Comparison of ENCODE assay signal across 9 cellular contexts in genomic region chr12:106753526-106753925, GRCh38. TPM values are rescaled to one million over a fixed set of nuclear protein-coding genes. Genes with fewer than 3 reads are reported as not detected.
DNase-seq lines count a peak whose midpoint lies in the region; ATAC-seq lines count a peak whose summit lies in the region.
"Had no signal": no experiment of that assay in that cellular context is flagged by ENCODE, and none has a peak within 500 bp of the region (broad histone marks: within the 10 kb centered on the region; RNA-seq: fewer than 3 reads in every experiment).

No MANE protein-coding gene starts in this region.

- H3K4me3 ChIP-seq in GM23248: no peak overlapping the region
- H3K4me3 ChIP-seq: skin epidermis had no signal

- H3K9me3 ChIP-seq in GM23248 (ENCODE audit: low read depth): no peaks in the 10 kb centered on the region

- no peak overlapping the region for H3K27ac ChIP-seq in GM23248

- no peak overlapping the region for H3K4me2 ChIP-seq in GM23248 (ENCODE audit: unreplicated experiment)

- WGBS in GM23248 (ENCODE audit: low coverage in 1 of 2, low lambda C conversion rate in 2 of 2, missing lambda C conversion rate in 2 of 2), 2 experiments: 54 to 65% methylated on average over 7 of the region's 7 CpGs

- H3K9ac ChIP-seq in GM23248: no peak overlapping the region

- DNase-seq in T-helper 2 cell: peak in 3 of 5 experiments; percentile 16 to 89 (median 21)
- peak; percentile 85 for DNase-seq in germinal center (ENCODE audit: low spot score)
- no peak for DNase-seq in NCI-H2171 (lab: John Stamatoyannopoulos, UW)
- no peak for DNase-seq in dedifferentiated amniotic fluid mesenchymal stem cell (ENCODE audit: extremely low spot score)
- DNase-seq in posterior cingulate gyrus: no peak
- no peak for DNase-seq in GM23248

- intact Hi-C loops in posterior cingulate gyrus (cut with DNase I): no loop called here

- no peaks in the 10 kb centered on the region for H3F3A ChIP-seq in GM23248 (ENCODE audit: insufficient read depth)

- no peaks in the 10 kb centered on the region for H3K4me1 ChIP-seq in GM23248 (ENCODE audit: insufficient read depth)

- in situ Hi-C loops in GM23248 (cut with MboI): no loop called here

- no peaks in the 10 kb centered on the region for H3K9me2 ChIP-seq in GM23248 (ENCODE audit: insufficient read depth)

- H3K36me3 ChIP-seq in GM23248 (ENCODE audit: low read depth): no peaks in the 10 kb centered on the region

- peak; percentile 97 for ATAC-seq in GM19023 (IDR thresholded peaks at IDR 0.05; ENCODE audit: unreplicated experiment)
- peak; percentile 92 for ATAC-seq in HG03045 (IDR thresholded peaks at IDR 0.05; ENCODE audit: unreplicated experiment)

- H4K20me1 ChIP-seq in GM23248 (ENCODE audit: insufficient read depth): no peaks in the 10 kb centered on the region

- no peak overlapping the region for H2AFZ ChIP-seq in GM23248

- H3K27me3 ChIP-seq in GM23248 (replicated peaks; ENCODE audit: insufficient read depth): no peaks in the 10 kb centered on the region

- H3K79me2 ChIP-seq in GM23248 (ENCODE audit: insufficient read depth): no peaks in the 10 kb centered on the region

RNA-seq across cellular contexts. Expression of gene RIC8B, which starts 21.0 kb away (rescaled TPM):
- 6.8 and 10.4 TPM in 2 replicates for total RNA-seq in GM23248 (2014; rRNA removed; shearing (Covaris generic))
- polyA plus RNA-seq in GM23248 (2016; fragmentation: Nextera tagmentation; extraction: Ambion mirVana): 7.5 and 7.6 TPM in 2 replicates

Comparison
In these comparisons a context has a peak if more than half of its experiments do, and no peak if none do; other contexts are left out.
1. DNase-seq: peak in T-helper 2 cell (3 of 5) and germinal center (single experiment); none in NCI-H2171 (single experiment), dedifferentiated amniotic fluid mesenchymal stem cell (single experiment), posterior cingulate gyrus (0 of 10) and GM23248 (single experiment).